ENCODE assay signal across 1 cellular context in genomic region chr2:215870986-215871385, GRCh38.
TF ChIP-seq lines count a peak whose summit lies in the region.

No MANE protein-coding gene starts in this region.

TF ChIP-seq in GM23338, 12 proteins besides CTCF, POLR2A, EP300 and RAD21 (continued from another document):
- TF ChIP-seq, protein P1, sequence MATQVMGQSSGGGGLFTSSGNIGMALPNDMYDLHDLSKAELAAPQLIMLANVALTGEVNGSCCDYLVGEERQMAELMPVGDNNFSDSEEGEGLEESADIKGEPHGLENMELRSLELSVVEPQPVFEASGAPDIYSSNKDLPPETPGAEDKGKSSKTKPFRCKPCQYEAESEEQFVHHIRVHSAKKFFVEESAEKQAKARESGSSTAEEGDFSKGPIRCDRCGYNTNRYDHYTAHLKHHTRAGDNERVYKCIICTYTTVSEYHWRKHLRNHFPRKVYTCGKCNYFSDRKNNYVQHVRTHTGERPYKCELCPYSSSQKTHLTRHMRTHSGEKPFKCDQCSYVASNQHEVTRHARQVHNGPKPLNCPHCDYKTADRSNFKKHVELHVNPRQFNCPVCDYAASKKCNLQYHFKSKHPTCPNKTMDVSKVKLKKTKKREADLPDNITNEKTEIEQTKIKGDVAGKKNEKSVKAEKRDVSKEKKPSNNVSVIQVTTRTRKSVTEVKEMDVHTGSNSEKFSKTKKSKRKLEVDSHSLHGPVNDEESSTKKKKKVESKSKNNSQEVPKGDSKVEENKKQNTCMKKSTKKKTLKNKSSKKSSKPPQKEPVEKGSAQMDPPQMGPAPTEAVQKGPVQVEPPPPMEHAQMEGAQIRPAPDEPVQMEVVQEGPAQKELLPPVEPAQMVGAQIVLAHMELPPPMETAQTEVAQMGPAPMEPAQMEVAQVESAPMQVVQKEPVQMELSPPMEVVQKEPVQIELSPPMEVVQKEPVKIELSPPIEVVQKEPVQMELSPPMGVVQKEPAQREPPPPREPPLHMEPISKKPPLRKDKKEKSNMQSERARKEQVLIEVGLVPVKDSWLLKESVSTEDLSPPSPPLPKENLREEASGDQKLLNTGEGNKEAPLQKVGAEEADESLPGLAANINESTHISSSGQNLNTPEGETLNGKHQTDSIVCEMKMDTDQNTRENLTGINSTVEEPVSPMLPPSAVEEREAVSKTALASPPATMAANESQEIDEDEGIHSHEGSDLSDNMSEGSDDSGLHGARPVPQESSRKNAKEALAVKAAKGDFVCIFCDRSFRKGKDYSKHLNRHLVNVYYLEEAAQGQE (IDR thresholded peaks at IDR 0.05; ENCODE audit: unreplicated experiment) = no peak
- TF ChIP-seq ZNF331 (CRISPR knock-in tag; IDR thresholded peaks at IDR 0.05; ENCODE audit: low read depth) (no peak), NANOG (IDR thresholded peaks at IDR 0.05; ENCODE audit: borderline replicate concordance) (no peak)
